8 cellular contexts compared by ENCODE assay signal in the genomic region with DNA sequence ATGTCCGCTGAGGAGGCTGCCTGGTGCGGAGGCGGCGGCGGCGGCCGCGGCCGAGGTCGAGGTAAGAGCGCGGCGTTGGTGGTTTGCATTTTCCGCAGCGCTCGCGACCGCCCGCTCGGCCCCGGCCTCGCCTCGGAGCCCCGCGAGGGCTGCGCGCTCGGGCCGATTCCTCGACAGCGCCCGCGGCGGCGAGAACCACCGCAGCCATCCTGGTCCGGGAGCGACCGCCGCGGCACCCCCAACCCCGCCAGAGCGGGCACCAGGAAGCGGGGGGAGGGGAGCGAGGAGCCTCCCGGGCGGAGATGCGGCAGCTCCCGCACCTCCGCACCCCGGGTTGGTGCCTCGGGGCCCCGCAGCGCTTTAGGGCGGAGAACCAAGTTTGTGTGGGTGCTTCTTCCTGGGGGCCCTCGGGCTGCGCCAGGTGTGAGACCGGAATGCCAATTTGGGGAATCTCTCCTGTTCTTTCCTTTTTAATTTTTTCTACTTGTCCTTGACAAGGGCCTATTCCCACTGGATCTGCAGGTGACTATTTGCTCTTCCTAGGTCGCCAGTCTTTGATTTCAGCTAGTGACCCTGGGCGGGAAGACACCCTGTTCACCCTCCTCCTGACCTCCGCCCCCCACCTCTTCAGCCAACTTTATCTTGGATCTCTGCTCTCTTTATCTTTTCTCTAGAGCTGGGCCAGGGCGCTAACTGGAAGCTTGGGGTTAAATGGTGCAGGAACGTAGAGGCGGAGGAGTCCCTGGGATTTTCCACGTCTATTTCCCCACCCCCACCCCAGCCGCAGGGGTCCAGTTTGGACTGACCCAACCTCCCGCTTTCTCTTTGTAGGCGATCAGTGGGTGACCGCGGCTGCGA. TPM values are rescaled to one million over a fixed set of nuclear protein-coding genes. Genes with fewer than 3 reads are reported as not detected.
DNase-seq lines count a peak whose midpoint lies in the region; ATAC-seq and TF ChIP-seq lines count a peak whose summit lies in the region.

A gene with protein sequence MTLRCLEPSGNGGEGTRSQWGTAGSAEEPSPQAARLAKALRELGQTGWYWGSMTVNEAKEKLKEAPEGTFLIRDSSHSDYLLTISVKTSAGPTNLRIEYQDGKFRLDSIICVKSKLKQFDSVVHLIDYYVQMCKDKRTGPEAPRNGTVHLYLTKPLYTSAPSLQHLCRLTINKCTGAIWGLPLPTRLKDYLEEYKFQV (plus strand): TSS at position 822 of the 858 bp plus-strand sequence. CDS start 223 bp downstream, outside the sequence.

- peak within 1 kb of the TSS; percentile 98 for H3K4me3 Mint-ChIP-seq in activated T-helper 2 cell treated with anti-CD3 and anti-CD28 coated beads, Interferon-gamma antibody, Interleukin-2, Interleukin-4, amounts not matched to agents 10 μg/mL and 5 μg/mL and 100 μg/mL, durations not matched to agents 14 hours and 24 hours and 36 hours (ENCODE audit: low read depth)

- no peak for TF ChIP-seq EP300 in ovary (IDR thresholded peaks at IDR 0.05)

- peaks cover 22% of the 10 kb centered on the region for H3K4me1 Mint-ChIP-seq in activated T-helper 2 cell treated with anti-CD3 and anti-CD28 coated beads, Interferon-gamma antibody, Interleukin-2, Interleukin-4, amounts not matched to agents 10 μg/mL and 5 μg/mL and 100 μg/mL, durations not matched to agents 14 hours and 24 hours and 36 hours (ENCODE audit: low read depth)

- H3K36me3 ChIP-seq in ACC112 (ENCODE audit: insufficient read depth, low read length) (no peaks in the 10 kb centered on the region), ovary (no peaks in the 10 kb centered on the region)

- H3K27me3 Mint-ChIP-seq in activated T-helper 2 cell treated with anti-CD3 and anti-CD28 coated beads, Interferon-gamma antibody, Interleukin-2, Interleukin-4, amounts not matched to agents 10 μg/mL and 5 μg/mL and 100 μg/mL, durations not matched to agents 14 hours and 24 hours and 36 hours (ENCODE audit: low read depth): peaks cover 20% of the 10 kb centered on the region

- no peaks in the 10 kb centered on the region for H3K27me3 ChIP-seq in ACC112 (ENCODE audit: insufficient read depth, low read length)
- H3K27me3 ChIP-seq in ovary: no peaks in the 10 kb centered on the region

- H3K4me3 ChIP-seq in ACC112 (ENCODE audit: low read depth, low read length) (peak within 1 kb of the TSS; percentile 90), ovary (peak within 1 kb of the TSS; percentile 91)

- H3K27ac ChIP-seq in ACC112 (ENCODE audit: low read depth, low read length): no peak within 1 kb of the TSS
- peak within 1 kb of the TSS; percentile 87 to 89 for H3K27ac ChIP-seq in ovary

- no peaks in the 10 kb centered on the region for H3K9me3 ChIP-seq in ovary

- DNase-seq in NCI-H748 treated with DMSO at 0.1 percent for 48 hours (lab: John Stamatoyannopoulos, UW): peak; percentile 14
- peak; percentile 29 for DNase-seq in activated T-helper 2 cell treated with anti-CD3 and anti-CD28 coated beads, Interferon-gamma antibody, Interleukin-2, Interleukin-4, amounts not matched to agents 10 μg/mL and 5 μg/mL and 100 μg/mL, durations not matched to agents 14 hours and 24 hours and 36 hours (ENCODE audit: low spot score)
- DNase-seq in head of caudate nucleus: peak in 27 of 42 donors; percentile 7 to 59 (median 23)
- peak; percentile 33 to 73 (median 57) for DNase-seq in ovary
- no peak for DNase-seq in NCI-H446 treated with DMSO at 0.1 percent for 48 hours (lab: John Stamatoyannopoulos, UW)
- no peak for DNase-seq in NK-92 treated with Interleukin-12 subunit alpha and Interleukin-12 subunit beta, amount 100 ng/mL, for 24 hours (lab: John Stamatoyannopoulos, UW)

- peak; percentile 10 for ATAC-seq in GM21528 (IDR thresholded peaks at IDR 0.05; ENCODE audit: low FRiP score, unreplicated experiment)

- H3K4me1 ChIP-seq in ACC112 (ENCODE audit: control insufficient read depth, insufficient read depth, low read length, unreplicated experiment) (no peaks in the 10 kb centered on the region), ovary (ENCODE audit: insufficient read depth) (peaks cover 2% of the 10 kb centered on the region)

- H3K27ac Mint-ChIP-seq in activated T-helper 2 cell treated with anti-CD3 and anti-CD28 coated beads, Interferon-gamma antibody, Interleukin-2, Interleukin-4, amounts not matched to agents 10 μg/mL and 5 μg/mL and 100 μg/mL, durations not matched to agents 14 hours and 24 hours and 36 hours: peak within 1 kb of the TSS; percentile 95

- H3K79me2 ChIP-seq in ACC112 (ENCODE audit: control insufficient read depth, insufficient read depth, low read length, unreplicated experiment): no peaks in the 10 kb centered on the region

- H3K9me3 Mint-ChIP-seq in activated T-helper 2 cell treated with anti-CD3 and anti-CD28 coated beads, Interferon-gamma antibody, Interleukin-2, Interleukin-4, amounts not matched to agents 10 μg/mL and 5 μg/mL and 100 μg/mL, durations not matched to agents 14 hours and 24 hours and 36 hours: no peaks in the 10 kb centered on the region

- intact Hi-C loops in activated T-helper 2 cell treated with anti-CD3 and anti-CD28 coated beads, Interferon-gamma antibody, Interleukin-2, Interleukin-4, amounts not matched to agents 10 μg/mL and 5 μg/mL and 100 μg/mL, durations not matched to agents 14 hours and 24 hours and 36 hours (cut with micrococcal nuclease): loop anchor here (1.0 to 10.0 kb wide), 11 partner anchors 19 to 1975 kb away; partner anchors contain the start of genes FGD6, MRPL42, UBE2N and VEZT
- intact Hi-C loops in head of caudate nucleus (cut with DNase I): loop anchor here (2.0 to 5.0 kb wide), 2 partner anchors 170 to 531 kb away; no protein-coding TSS in a partner anchor
- intact Hi-C loops in ovary (cut with DNase I): loop anchor here (1.0 to 10.0 kb wide), 8 partner anchors 103 to 529 kb away; partner anchors contain the start of gene CRADD (in 2 of the 4)

- peaks cover 44% of the 10 kb centered on the region for H3K36me3 Mint-ChIP-seq in activated T-helper 2 cell treated with anti-CD3 and anti-CD28 coated beads, Interferon-gamma antibody, Interleukin-2, Interleukin-4, amounts not matched to agents 10 μg/mL and 5 μg/mL and 100 μg/mL, durations not matched to agents 14 hours and 24 hours and 36 hours (ENCODE audit: low read depth)

- TF ChIP-seq CTCF in ovary (IDR thresholded peaks at IDR 0.05): peak in 1 of 3 donors; percentile 9

- 0 to 1% (median 1%) methylated on average over 41 to 71 of the region's 71 CpGs for whole genome bisulfite sequencing in ovary, 3 donors

- peak within 1 kb of the TSS; percentile 80 for H2AFZ ChIP-seq in ACC112 (ENCODE audit: low read length, unreplicated experiment)

- TF ChIP-seq POLR2A in ovary (IDR thresholded peaks at IDR 0.05): no peak

RNA-seq across cellular contexts. Expression of the gene that starts here (rescaled TPM):
- 34.9 and 37.3 TPM in 2 replicates for total RNA-seq in activated T-helper 2 cell treated with anti-CD3 and anti-CD28 coated beads, Interferon-gamma antibody, Interleukin-2, Interleukin-4, amounts not matched to agents 10 μg/mL and 5 μg/mL and 100 μg/mL, durations not matched to agents 14 hours and 24 hours and 36 hours
- 10 to 100 TPM; 10.0 to 67.9 (median 20.4) TPM for total RNA-seq in ovary
- polyA plus RNA-seq in ovary: 10 to 100 TPM; 21.5 to 41.5 TPM

Comparison
In these comparisons a context has a peak if more than half of its experiments do, and no peak if none do; other contexts are left out.
1. DNase-seq: peak in NCI-H748 treated with DMSO at 0.1 percent for 48 hours (single experiment), activated T-helper 2 cell treated with anti-CD3 and anti-CD28 coated beads, Interferon-gamma antibody, Interleukin-2, Interleukin-4, amounts not matched to agents 10 μg/mL and 5 μg/mL and 100 μg/mL, durations not matched to agents 14 hours and 24 hours and 36 hours (single experiment), head of caudate nucleus (27 of 42) and ovary (5 of 5); none in NCI-H446 treated with DMSO at 0.1 percent for 48 hours (single experiment) and NK-92 treated with Interleukin-12 subunit alpha and Interleukin-12 subunit beta, amount 100 ng/mL, for 24 hours (single experiment).